8 cellular contexts compared by ENCODE assay signal in genomic region chr1:23524716-23525401, GRCh38. TPM values are rescaled to one million over a fixed set of nuclear protein-coding genes. Genes with fewer than 3 reads are reported as not detected.
DNase-seq lines count a peak whose midpoint lies in the region; ATAC-seq and TF ChIP-seq lines count a peak whose summit lies in the region.

No MANE protein-coding gene starts in this region.

- H3K4me3 Mint-ChIP-seq in T-helper 1 cell treated with Interleukin-12 subunit alpha and Interleukin-12 subunit beta and Interleukin-4 antibody, amounts not matched to agents 30 μg/mL and 1 μg/mL, for 36 hours, result peak overlapping the region; percentile 80

- no peak overlapping the region for H2AK5ac ChIP-seq in mesenchymal stem cell (ENCODE audit: low read length, severe bottlenecking)

- H2BK120ac ChIP-seq in mesenchymal stem cell (ENCODE audit: low read depth, low read length), result no peak overlapping the region

- H3K27ac ChIP-seq in mesenchymal stem cell (ENCODE audit: low read length, poor library complexity, severe bottlenecking), result no peak overlapping the region

- no peak overlapping the region for H3K4ac ChIP-seq in mesenchymal stem cell (ENCODE audit: low read depth in 1 of 2, low read length in 2 of 2)

- H3K18ac ChIP-seq in mesenchymal stem cell (ENCODE audit: low read depth in 1 of 2, low read length in 2 of 2), result no peak overlapping the region

- H3K4me1 Mint-ChIP-seq in T-helper 1 cell treated with Interleukin-12 subunit alpha and Interleukin-12 subunit beta and Interleukin-4 antibody, amounts not matched to agents 30 μg/mL and 1 μg/mL, for 36 hours (ENCODE audit: low read depth), result peaks cover 60% of the 10 kb centered on the region

- H3K9me3 ChIP-seq in mesenchymal stem cell (ENCODE audit: control insufficient read depth, low read length), result no peaks in the 10 kb centered on the region

- H3K9me3 Mint-ChIP-seq in T-helper 1 cell treated with Interleukin-12 subunit alpha and Interleukin-12 subunit beta and Interleukin-4 antibody, amounts not matched to agents 30 μg/mL and 1 μg/mL, for 36 hours, result no peaks in the 10 kb centered on the region

- H3K4me3 ChIP-seq in NB4 (ENCODE audit: low read depth, low read length) (no peak overlapping the region), mesenchymal stem cell (ENCODE audit: insufficient read depth in 1 of 2, low read depth in 1 of 2, low read length in 2 of 2) (no peak overlapping the region)

- H2BK15ac ChIP-seq in mesenchymal stem cell (ENCODE audit: low read depth, poor library complexity, severe bottlenecking), result peak overlapping the region; percentile 45

- H4K8ac ChIP-seq in mesenchymal stem cell (ENCODE audit: low read length), result no peak overlapping the region

- H3K36me3 ChIP-seq in mesenchymal stem cell (ENCODE audit: control insufficient read depth in 1 of 2, insufficient read depth in 2 of 2, low read depth in 1 of 2, low read length in 2 of 2), result peaks cover 0 to 4% of the 10 kb centered on the region in 2 experiments

- no peak overlapping the region for H3K23ac ChIP-seq in mesenchymal stem cell (ENCODE audit: low read length in 2 of 2)

- H3K27ac Mint-ChIP-seq in T-helper 1 cell treated with Interleukin-12 subunit alpha and Interleukin-12 subunit beta and Interleukin-4 antibody, amounts not matched to agents 30 μg/mL and 1 μg/mL, for 36 hours, result peak overlapping the region; percentile 98

- H3K79me1 ChIP-seq in mesenchymal stem cell (replicated peaks; ENCODE audit: low read length, poor library complexity, severe bottlenecking), result peaks cover 5% of the 10 kb centered on the region

- TF ChIP-seq POLR2A in NB4 (IDR thresholded peaks at IDR 0.05; ENCODE audit: extremely low read depth, insufficient read length), result no peak

- H2BK12ac ChIP-seq in mesenchymal stem cell (ENCODE audit: low read length in 2 of 2), result no peak overlapping the region

- DNase-seq in DMS79 treated with DMSO at 0.1 percent for 48 hours (lab: John Stamatoyannopoulos, UW), result peak; percentile 85
- peak; percentile 42 for DNase-seq in NB4 (ENCODE audit: low read depth)
- DNase-seq in mesenchymal stem cell, result no peak
- no peak for DNase-seq in iPS-NIHi11 (ENCODE audit: low spot score)

- peaks cover 35% of the 10 kb centered on the region for H3K36me3 Mint-ChIP-seq in T-helper 1 cell treated with Interleukin-12 subunit alpha and Interleukin-12 subunit beta and Interleukin-4 antibody, amounts not matched to agents 30 μg/mL and 1 μg/mL, for 36 hours (ENCODE audit: low read depth)

- no peak overlapping the region for H4K91ac ChIP-seq in mesenchymal stem cell (ENCODE audit: low read length)

- H3K4me2 ChIP-seq in mesenchymal stem cell (ENCODE audit: low read length, poor library complexity, severe bottlenecking), result no peak overlapping the region

- H3K9ac ChIP-seq in mesenchymal stem cell (ENCODE audit: low read length), result no peak overlapping the region

- H3K27me3 ChIP-seq in mesenchymal stem cell (ENCODE audit: control insufficient read depth in 1 of 2, insufficient read depth in 1 of 2, low read length in 2 of 2), result peaks cover 1 to 3% of the 10 kb centered on the region in 2 experiments

- H2BK5ac ChIP-seq in mesenchymal stem cell (ENCODE audit: low read depth, low read length, poor library complexity, severe bottlenecking), result no peak overlapping the region

- TF ChIP-seq CTCF in NB4 (IDR thresholded peaks at IDR 0.05; ENCODE audit: low read depth, low read length), result no peak

- no peak overlapping the region for H2AFZ ChIP-seq in mesenchymal stem cell (ENCODE audit: low read depth, low read length)

- ATAC-seq in GM19395 (IDR thresholded peaks at IDR 0.05; ENCODE audit: unreplicated experiment) (no peak), GM19397 (IDR thresholded peaks at IDR 0.05; ENCODE audit: unreplicated experiment) (no peak), GM21515 (IDR thresholded peaks at IDR 0.05; ENCODE audit: unreplicated experiment) (no peak)

- no peak overlapping the region for H3K14ac ChIP-seq in mesenchymal stem cell (ENCODE audit: low read length in 2 of 2)

- 71% methylated on average over 8 of the region's 9 CpGs for WGBS in mesenchymal stem cell

- H3K4me1 ChIP-seq in mesenchymal stem cell (ENCODE audit: control insufficient read depth, insufficient read depth, low read depth, low read length), result peaks cover 7% of the 10 kb centered on the region

- H3K27me3 Mint-ChIP-seq in T-helper 1 cell treated with Interleukin-12 subunit alpha and Interleukin-12 subunit beta and Interleukin-4 antibody, amounts not matched to agents 30 μg/mL and 1 μg/mL, for 36 hours (ENCODE audit: low read depth), result no peaks in the 10 kb centered on the region

RNA-seq across cellular contexts. Expression of gene E2F2, which starts 6.2 kb away (rescaled TPM):
- polyA plus RNA-seq in mesenchymal stem cell (2013, experiment 1 of 2), result 0.59 TPM
- polyA plus RNA-seq in mesenchymal stem cell (2013, experiment 2 of 2), result 0.44 TPM

RNA-seq across cellular contexts. Expression of gene ID3, which starts 34.4 kb away (rescaled TPM):
- 497 TPM for polyA plus RNA-seq in mesenchymal stem cell (2013, experiment 1 of 2)
- 504 TPM for polyA plus RNA-seq in mesenchymal stem cell (2013, experiment 2 of 2)

RNA-seq across cellular contexts. Expression of gene ASAP3, which starts 40.9 kb away (rescaled TPM):
- polyA plus RNA-seq in mesenchymal stem cell (2013, experiment 1 of 2), result 18.6 TPM
- 18.9 TPM for polyA plus RNA-seq in mesenchymal stem cell (2013, experiment 2 of 2)

Comparison
In these comparisons a context has a peak if more than half of its experiments do, and no peak if none do; other contexts are left out.
1. DNase-seq: peak in DMS79 treated with DMSO at 0.1 percent for 48 hours (single experiment) and NB4 (single experiment); none in mesenchymal stem cell (single experiment) and iPS-NIHi11 (single experiment).